Comparison of ENCODE assay signal across 17 cellular contexts in genomic region chr2:43196773-43197567, GRCh38. TPM values are rescaled to one million over a fixed set of nuclear protein-coding genes. Genes with fewer than 3 reads are reported as not detected.
DNase-seq lines count a peak whose midpoint lies in the region; ATAC-seq and TF ChIP-seq lines count a peak whose summit lies in the region.
"Had no signal": no experiment of that assay in that cellular context is flagged by ENCODE, and none has a peak within 500 bp of the region (broad histone marks: within the 10 kb centered on the region; RNA-seq: fewer than 3 reads in every experiment).

No MANE protein-coding gene starts in this region.

- no peaks in the 10 kb centered on the region for H3K36me3 Mint-ChIP-seq in H9 (ENCODE audit: insufficient read depth in 1 of 3, low read depth in 3 of 3)
- H3K36me3 Mint-ChIP-seq in activated naive CD4-positive, alpha-beta T cell treated with anti-CD3 and anti-CD28 coated beads, Interleukin-2, amount 50 U/mL, for 72 hours, result peaks cover 0 to 6% of the 10 kb centered on the region in 2 donors
- no peaks in the 10 kb centered on the region for H3K36me3 Mint-ChIP-seq in natural killer cell treated with Interleukin-12 subunit alpha and Interleukin-12 subunit beta and Interleukin-15 and Interleukin-18, amount 100 ng/mL, for 72 hours

- no peaks in the 10 kb centered on the region for H3K9me3 Mint-ChIP-seq in H9
- H3K9me3 Mint-ChIP-seq in activated naive CD4-positive, alpha-beta T cell treated with anti-CD3 and anti-CD28 coated beads, Interleukin-2, amount 50 U/mL, for 72 hours, result peaks cover 0 to 4% of the 10 kb centered on the region in 2 donors
- H3K9me3 Mint-ChIP-seq in natural killer cell treated with Interleukin-12 subunit alpha and Interleukin-12 subunit beta and Interleukin-15 and Interleukin-18, amount 100 ng/mL, for 72 hours, result peaks cover 4% of the 10 kb centered on the region

- no peak overlapping the region for H2BK120ac ChIP-seq in H9 (ENCODE audit: low read depth, low read length, poor library complexity, severe bottlenecking)

- no peak overlapping the region for H3T11ph ChIP-seq in H9 (ENCODE audit: low read length)

- no peaks in the 10 kb centered on the region for H3K79me2 ChIP-seq in H9 (ENCODE audit: insufficient read depth, low read length)

- peak; percentile 16 for DNase-seq in CD1c-positive myeloid dendritic cell (ENCODE audit: extremely low spot score)
- no peak for DNase-seq in H9
- no peak for DNase-seq in activated naive CD4-positive, alpha-beta T cell treated with anti-CD3 and anti-CD28 coated beads, Interleukin-2, amount 50 U/mL, for 72 hours (ENCODE audit: low spot score in 2 of 2)
- no peak for DNase-seq in natural killer cell treated with Interleukin-12 subunit alpha and Interleukin-12 subunit beta and Interleukin-15 and Interleukin-18, amount 100 ng/mL, for 72 hours (ENCODE audit: low spot score)
- no peak for DNase-seq in SIG-M5 treated with dmso at 0.1 percent for 504 hours (lab: John Stamatoyannopoulos, UW; ENCODE audit: unreplicated experiment)
- DNase-seq in DMS79 (lab: John Stamatoyannopoulos, UW), result no peak
- DNase-seq in cortex of kidney (lab: John Stamatoyannopoulos, UW), result no peak
- DNase-seq: activated CD4-positive, alpha-beta T cell treated with anti-CD3 and anti-CD28 coated beads for 4 hours; body of pancreas; DMS 273 treated with DMSO at 0.1 percent for 48 hours; mammary epithelial cell; NCI-H1417; NCI-H774; retina had no signal

- H3K14ac ChIP-seq in H9 (ENCODE audit: insufficient read depth, low read length), result no peak overlapping the region

- no peak overlapping the region for H4K91ac ChIP-seq in H9 (ENCODE audit: insufficient read length, low read depth, low read length)

- H3K18ac ChIP-seq in H9 (ENCODE audit: insufficient read length, low read depth, low read length), result no peak overlapping the region

- peaks cover 16 to 25% of the 10 kb centered on the region in 2 experiments for H3K4me1 Mint-ChIP-seq in H9
- H3K4me1 Mint-ChIP-seq in natural killer cell treated with Interleukin-12 subunit alpha and Interleukin-12 subunit beta and Interleukin-15 and Interleukin-18, amount 100 ng/mL, for 72 hours (ENCODE audit: low read depth in 2 of 2), result peaks cover 30 to 33% of the 10 kb centered on the region in 2 donors

- no peaks in the 10 kb centered on the region for H3K23me2 ChIP-seq in H9 (ENCODE audit: insufficient read length, low read depth, low read length, poor library complexity, severe bottlenecking)

- ATAC-seq in activated naive CD4-positive, alpha-beta T cell treated with anti-CD3 and anti-CD28 coated beads, Interleukin-2, amount 50 U/mL, for 72 hours, result no peak
- peak; percentile 40 to 60 for ATAC-seq in natural killer cell treated with Interleukin-12 subunit alpha and Interleukin-12 subunit beta and Interleukin-15 and Interleukin-18, amount 100 ng/mL, for 72 hours
- ATAC-seq in HG03175 (IDR thresholded peaks at IDR 0.05; ENCODE audit: unreplicated experiment), result no peak
- ATAC-seq: body of pancreas had no signal

- H3K56ac ChIP-seq in H9 (ENCODE audit: insufficient read length, low read depth, low read length), result no peak overlapping the region

- H3K9me3 ChIP-seq in H9 (ENCODE audit: control insufficient read depth, low read depth, low read length), result no peaks in the 10 kb centered on the region
- H3K9me3 ChIP-seq: body of pancreas, SJSA1, vagina had no signal

- H3K79me1 ChIP-seq in H9 (ENCODE audit: insufficient read depth, low read depth, low read length, poor library complexity, severe bottlenecking), result no peaks in the 10 kb centered on the region

- no peak overlapping the region for H4K5ac ChIP-seq in H9 (ENCODE audit: insufficient read length, low read depth, low read length)

- H3K9ac ChIP-seq in H9 (ENCODE audit: extremely low read depth, insufficient read length, low read length), result no peak overlapping the region

- no peaks in the 10 kb centered on the region for H4K20me1 ChIP-seq in H9 (ENCODE audit: control insufficient read depth, insufficient read depth, insufficient read length)

- H3K4me2 ChIP-seq in H9 (ENCODE audit: insufficient read depth, insufficient read length, low read length), result no peak overlapping the region

- no peak overlapping the region for H2BK5ac ChIP-seq in H9 (ENCODE audit: insufficient read length, low read length)

- H3K27ac ChIP-seq in H9 (ENCODE audit: insufficient read length, low read depth, low read length), result no peak overlapping the region
- H3K27ac ChIP-seq: body of pancreas, SJSA1, vagina had no signal

- H4K8ac ChIP-seq in H9 (replicated peaks; ENCODE audit: insufficient read length, low read depth, low read length), result no peak overlapping the region

- no peak overlapping the region for H2BK20ac ChIP-seq in H9 (ENCODE audit: low read depth, low read length, poor library complexity, severe bottlenecking)

- H2BK15ac ChIP-seq in H9 (ENCODE audit: low read depth, low read length), result no peak overlapping the region

- no peak overlapping the region for H2AFZ ChIP-seq in H9 (ENCODE audit: low read length)

- no CpG with 5 or more reads among the region's 12 CpGs for WGBS in H9 (ENCODE audit: extremely low coverage, insufficient read length, low lambda C conversion rate)

- H2AK5ac ChIP-seq in H9 (ENCODE audit: insufficient read length, low read length), result no peak overlapping the region

- no peak overlapping the region for H3K23ac ChIP-seq in H9 (ENCODE audit: insufficient read length, low read depth, low read length)

- H3K27ac Mint-ChIP-seq in H9, result peak overlapping the region in 2 of 3 experiments; percentile 0 to 28; a peak in 2 of 7 replicates
- peak overlapping the region; percentile 60 to 94 for H3K27ac Mint-ChIP-seq in activated naive CD4-positive, alpha-beta T cell treated with anti-CD3 and anti-CD28 coated beads, Interleukin-2, amount 50 U/mL, for 72 hours
- peak overlapping the region; percentile 81 to 89 for H3K27ac Mint-ChIP-seq in natural killer cell treated with Interleukin-12 subunit alpha and Interleukin-12 subunit beta and Interleukin-15 and Interleukin-18, amount 100 ng/mL, for 72 hours

- no peak overlapping the region for H2BK12ac ChIP-seq in H9 (ENCODE audit: insufficient read length, low read depth, low read length)

- no peak for TF ChIP-seq CTCF in H9 (conservative IDR thresholded peaks at IDR 0.05)

- no peak overlapping the region; a peak in 1 of 5 replicates for H3K4me3 Mint-ChIP-seq in H9
- H3K4me3 Mint-ChIP-seq in natural killer cell treated with Interleukin-12 subunit alpha and Interleukin-12 subunit beta and Interleukin-15 and Interleukin-18, amount 100 ng/mL, for 72 hours, result peak overlapping the region; percentile 64

- H3K4me1 ChIP-seq in H9 (ENCODE audit: insufficient read depth, low read length), result no peaks in the 10 kb centered on the region; the same call in 1 of the 2 replicates

- H3K27me3 Mint-ChIP-seq in H9 (ENCODE audit: low read depth), result no peaks in the 10 kb centered on the region
- no peaks in the 10 kb centered on the region for H3K27me3 Mint-ChIP-seq in natural killer cell treated with Interleukin-12 subunit alpha and Interleukin-12 subunit beta and Interleukin-15 and Interleukin-18, amount 100 ng/mL, for 72 hours

- no peaks in the 10 kb centered on the region for H3K27me3 ChIP-seq in H9 (ENCODE audit: insufficient read depth, low read length)
- H3K27me3 ChIP-seq: body of pancreas, SJSA1, vagina had no signal

- no peak overlapping the region for H3K4ac ChIP-seq in H9 (ENCODE audit: low read depth, low read length)

RNA-seq across cellular contexts. Expression of gene ZFP36L2, which starts 29.4 kb away (rescaled TPM):
- 105 and 110 TPM in 2 replicates for total RNA-seq in H9 (2021)
- 10 to 100 TPM; 27.3 to 70.4 TPM for total RNA-seq in activated naive CD4-positive, alpha-beta T cell treated with anti-CD3 and anti-CD28 coated beads, Interleukin-2, amount 50 U/mL, for 72 hours
- total RNA-seq in natural killer cell treated with Interleukin-12 subunit alpha and Interleukin-12 subunit beta and Interleukin-15 and Interleukin-18, amount 100 ng/mL, for 72 hours, result 10 to 100 TPM; 22.3 to 24.7 TPM

Comparison
In these comparisons a context has a peak if more than half of its experiments do, and no peak if none do; other contexts are left out.
1. H3K27ac Mint-ChIP-seq: peak in every context shown above with its lines; median percentile 85 in natural killer cell treated with Interleukin-12 subunit alpha and Interleukin-12 subunit beta and Interleukin-15 and Interleukin-18, amount 100 ng/mL, for 72 hours; 77 in activated naive CD4-positive, alpha-beta T cell treated with anti-CD3 and anti-CD28 coated beads, Interleukin-2, amount 50 U/mL, for 72 hours; 14 in H9.
2. ATAC-seq: peak in natural killer cell treated with Interleukin-12 subunit alpha and Interleukin-12 subunit beta and Interleukin-15 and Interleukin-18, amount 100 ng/mL, for 72 hours (2 of 2); none in activated naive CD4-positive, alpha-beta T cell treated with anti-CD3 and anti-CD28 coated beads, Interleukin-2, amount 50 U/mL, for 72 hours (0 of 2) and HG03175 (single experiment).